9 cellular contexts compared by ENCODE assay signal in genomic region chr14:65471038-65471878, GRCh38. TPM values are rescaled to one million over a fixed set of nuclear protein-coding genes. Genes with fewer than 3 reads are reported as not detected.
A peak's percentile ranks its signal among the peaks of the same experiment; 100 is the strongest.
DNase-seq lines count a peak whose midpoint lies in the region; ATAC-seq and FAIRE-seq lines count a peak whose summit lies in the region.
"Had no signal": no experiment of that assay in that cellular context is flagged by ENCODE, and none has a peak within 500 bp of the region (broad histone marks: within the 10 kb centered on the region; RNA-seq: fewer than 3 reads in every experiment).

No MANE protein-coding gene starts in this region.

- no peak overlapping the region for H3K27ac ChIP-seq in GM23248

- 96 to 97% methylated on average over 5 of the region's 5 CpGs for WGBS in GM23248 (ENCODE audit: low coverage in 1 of 2, low lambda C conversion rate in 2 of 2, missing lambda C conversion rate in 2 of 2), 2 experiments

- H3K36me3 ChIP-seq in GM23248 (ENCODE audit: low read depth) = no peaks in the 10 kb centered on the region

- no peak overlapping the region for H3K4me2 ChIP-seq in GM23248 (ENCODE audit: unreplicated experiment)

- H3F3A ChIP-seq in GM23248 (ENCODE audit: insufficient read depth) = no peaks in the 10 kb centered on the region

- peaks cover 99% of the 10 kb centered on the region for H3K79me2 ChIP-seq in GM23248 (ENCODE audit: insufficient read depth)

- ATAC-seq in GM21515 (IDR thresholded peaks at IDR 0.05; ENCODE audit: unreplicated experiment) = peak; percentile 59
- ATAC-seq in HG03457 (IDR thresholded peaks at IDR 0.05; ENCODE audit: unreplicated experiment) = peak; percentile 54

- FAIRE-seq in GM18507 (lab: Jason Lieb, UNC) = peak; percentile 84

- H3K4me1 ChIP-seq in GM23248 (ENCODE audit: insufficient read depth) = no peaks in the 10 kb centered on the region

- no peak overlapping the region for H3K4me3 ChIP-seq in GM23248

- H3K9me3 ChIP-seq in GM23248 (ENCODE audit: low read depth) = no peaks in the 10 kb centered on the region

- no peaks in the 10 kb centered on the region for H3K27me3 ChIP-seq in GM23248 (replicated peaks; ENCODE audit: insufficient read depth)

- no peaks in the 10 kb centered on the region for H3K9me2 ChIP-seq in GM23248 (ENCODE audit: insufficient read depth)

- no peak overlapping the region for H3K9ac ChIP-seq in GM23248

- no peak overlapping the region for H2AFZ ChIP-seq in GM23248

- H4K20me1 ChIP-seq in GM23248 (ENCODE audit: insufficient read depth) = no peaks in the 10 kb centered on the region

- in situ Hi-C loops in GM23248 (cut with MboI) = no loop called here

- no peak for DNase-seq in GM18507 (ENCODE audit: extremely low spot score, insufficient read length, low read depth)
- DNase-seq in glomerular visceral epithelial cell (ENCODE audit: extremely low spot score) = peak; percentile 47
- no peak for DNase-seq in medulla oblongata (ENCODE audit: extremely low spot score)
- DNase-seq in SHP77 treated with DMSO at 0.1 percent for 48 hours (lab: John Stamatoyannopoulos, UW) = no peak
- no peak for DNase-seq in GM23248
- no peak for DNase-seq in stimulated activated CD4-positive, alpha-beta T cell treated with anti-CD3 and anti-CD28 coated beads, Interleukin-12 subunit alpha, Interleukin-12 subunit beta, amount 100 ng/mL, for 4 hours
- DNase-seq: activated gamma-delta T cell had no signal

RNA-seq across cellular contexts. Expression of gene FUT8, which starts 58.7 kb away (rescaled TPM):
- 60.6 and 83.7 TPM in 2 replicates for total RNA-seq in GM23248 (2014; rRNA removed; shearing (Covaris generic))
- 40.0 and 45.9 TPM in 2 replicates for polyA plus RNA-seq in GM23248 (2016; fragmentation: Nextera tagmentation; extraction: Ambion mirVana)
